ENCODE assay signal across 1 cellular context in genomic region chr1:152460529-152460899, GRCh38.
A peak's percentile ranks its signal among the peaks of the same experiment; 100 is the strongest.
TF ChIP-seq lines count a peak whose summit lies in the region.

No MANE protein-coding gene starts in this region.

TF ChIP-seq in HCT116, 20 proteins besides CTCF, POLR2A, EP300 and RAD21 (continued from another document):
- TF ChIP-seq MAX (IDR thresholded peaks at IDR 0.05), result 0 out of 2 replicates have a peak, but pooled peaks have one; percentile 9
- no peak for TF ChIP-seq YY1 (IDR thresholded peaks at IDR 0.05; ENCODE audit: extremely low read depth, insufficient replicate concordance, low read depth, low read length)
- no peak for TF ChIP-seq CEBPB (IDR thresholded peaks at IDR 0.05; ENCODE audit: low read depth)
- no peak for TF ChIP-seq SRF (IDR thresholded peaks at IDR 0.05; ENCODE audit: low read depth)
- TF ChIP-seq SIN3A (IDR thresholded peaks at IDR 0.05; ENCODE audit: low read depth), result no peak
